ENCODE assay signal across 36 cellular contexts in genomic region chr6:52133326-52133725, GRCh38. TPM values are rescaled to one million over a fixed set of nuclear protein-coding genes. Genes with fewer than 3 reads are reported as not detected.
"Had no signal": no experiment of that assay in that cellular context is flagged by ENCODE, and none has a peak within 500 bp of the region (broad histone marks: within the 10 kb centered on the region; RNA-seq: fewer than 3 reads in every experiment).

No MANE protein-coding gene starts in this region.

- H3K9me3 Mint-ChIP-seq: activated B cell treated with CpG ODN at 0.5 μM for 24 hours; activated CD4-positive, alpha-beta memory T cell treated with anti-CD3 and anti-CD28 coated beads for 36 hours; activated CD4-positive, alpha-beta T cell treated with anti-CD3 and anti-CD28 coated beads, Interleukin-2, amount 10 ng/mL, durations not matched to agents 24 days and 14 days; activated CD8-positive, alpha-beta T cell treated with anti-CD3 and anti-CD28 coated beads for 36 hours; activated naive CD4-positive, alpha-beta T cell treated with anti-CD3 and anti-CD28 coated beads for 36 hours; activated naive CD4-positive, alpha-beta T cell treated with anti-CD3 and anti-CD28 coated beads, Interleukin-2, amount 50 U/mL, for 72 hours; activated naive CD8-positive, alpha-beta T cell treated with anti-CD3 and anti-CD28 coated beads for 36 hours; activated T-cell treated with anti-CD3 and anti-CD28 coated beads, Interleukin-2, amount 50 U/mL, for 4 hours; activated T-cell treated with anti-CD3 and anti-CD28 coated beads, Interleukin-2, amount 50 U/mL, for 72 hours; activated T-helper 1 cell treated with anti-CD3 and anti-CD28 coated beads, Interleukin-12 subunit alpha, Interleukin-12 subunit beta, Interleukin-2, Interleukin-4 antibody, amounts not matched to agents 30 ng/mL and 10 ng/mL and 1 ng/mL, durations not matched to agents 14 hours and 24 hours and 36 hours; activated T-helper 2 cell treated with anti-CD3 and anti-CD28 coated beads, Interferon-gamma antibody, Interleukin-2, Interleukin-4, amounts not matched to agents 10 μg/mL and 5 μg/mL and 100 μg/mL, durations not matched to agents 14 hours and 24 hours and 36 hours; T-helper 1 cell treated with Interleukin-12 subunit alpha and Interleukin-12 subunit beta and Interleukin-4 antibody, amounts not matched to agents 30 μg/mL and 1 μg/mL, for 36 hours; T-helper 2 cell treated with Interferon-gamma antibody and Interleukin-4, amounts not matched to agents 5 μg/mL and 100 μg/mL, for 36 hours had no signal

- H3K4me1 Mint-ChIP-seq: activated B cell treated with CpG ODN at 0.5 μM for 24 hours; activated CD4-positive, alpha-beta T cell treated with anti-CD3 and anti-CD28 coated beads, Interleukin-2, amount 10 ng/mL, durations not matched to agents 24 days and 14 days had no signal

- DNase-seq: activated B cell treated with CpG ODN at 0.5 μM for 24 hours; activated CD4-positive, alpha-beta memory T cell treated with anti-CD3 and anti-CD28 coated beads for 36 hours; activated CD4-positive, alpha-beta T cell treated with anti-CD3 and anti-CD28 coated beads for 4 hours; activated CD4-positive, alpha-beta T cell treated with anti-CD3 and anti-CD28 coated beads, Interleukin-2, amount 10 ng/mL, durations not matched to agents 24 days and 14 days; activated CD4-positive, alpha-beta T cell treated with anti-CD3 and anti-CD28 coated beads, Interleukin-2, amount 50 U/mL, for 1 hour; activated CD4-positive, alpha-beta T cell treated with anti-CD3 and anti-CD28 coated beads, Interleukin-2, amount 50 U/mL, for 4 hours; activated CD4-positive, CD25-positive, alpha-beta regulatory T cell treated with anti-CD3 and anti-CD28 coated beads, Interleukin-2, amount 50 U/mL, for 72 hours; activated CD8-positive, alpha-beta memory T cell treated with anti-CD3 and anti-CD28 coated beads, Interleukin-2, amount 50 U/mL, for 4 hours; activated CD8-positive, alpha-beta T cell treated with anti-CD3 and anti-CD28 coated beads for 36 hours; activated effector memory CD4-positive, alpha-beta T cell treated with Interleukin-2 at 50 U/mL for 16 hours; activated gamma-delta T cell; activated naive CD4-positive, alpha-beta T cell treated with anti-CD3 and anti-CD28 coated beads for 36 hours; activated naive CD4-positive, alpha-beta T cell treated with anti-CD3 and anti-CD28 coated beads, Interleukin-2, amount 50 U/mL, for 16 hours; activated naive CD8-positive, alpha-beta T cell treated with anti-CD3 and anti-CD28 coated beads for 36 hours; activated T-cell treated with anti-CD3 and anti-CD28 coated beads for 4 hours; activated T-cell treated with anti-CD3 and anti-CD28 coated beads, Interleukin-2, amount 50 U/mL, for 1 hour; activated T-cell treated with anti-CD3 and anti-CD28 coated beads, Interleukin-2, amount 50 U/mL, for 4 hours; activated T-cell treated with anti-CD3 and anti-CD28 coated beads, Interleukin-2, amount 50 U/mL, for 72 hours; adrenal gland; amniotic stem cell; aorta; body of pancreas; brain microvascular endothelial cell; central memory CD4-positive, alpha-beta T cell; T-helper 1 cell; T-helper 2 cell; T-helper 9 cell had no signal

- H3K27me3 Mint-ChIP-seq: activated B cell treated with CpG ODN at 0.5 μM for 24 hours had no signal

- H3K36me3 Mint-ChIP-seq: activated CD4-positive, alpha-beta memory T cell treated with anti-CD3 and anti-CD28 coated beads for 36 hours; activated naive CD4-positive, alpha-beta T cell treated with anti-CD3 and anti-CD28 coated beads, Interleukin-2, amount 50 U/mL, for 72 hours; activated naive CD8-positive, alpha-beta T cell treated with anti-CD3 and anti-CD28 coated beads for 36 hours had no signal

- H3K4me3 Mint-ChIP-seq: activated B cell treated with CpG ODN at 0.5 μM for 24 hours; activated CD4-positive, alpha-beta memory T cell treated with anti-CD3 and anti-CD28 coated beads for 36 hours; activated CD4-positive, alpha-beta T cell treated with anti-CD3 and anti-CD28 coated beads, Interleukin-2, amount 10 ng/mL, durations not matched to agents 24 days and 14 days; activated CD8-positive, alpha-beta T cell treated with anti-CD3 and anti-CD28 coated beads for 36 hours; activated naive CD4-positive, alpha-beta T cell treated with anti-CD3 and anti-CD28 coated beads for 36 hours; activated naive CD8-positive, alpha-beta T cell treated with anti-CD3 and anti-CD28 coated beads for 36 hours; activated T-cell treated with anti-CD3 and anti-CD28 coated beads, Interleukin-2, amount 50 U/mL, for 4 hours; activated T-helper 1 cell treated with anti-CD3 and anti-CD28 coated beads, Interleukin-12 subunit alpha, Interleukin-12 subunit beta, Interleukin-2, Interleukin-4 antibody, amounts not matched to agents 30 ng/mL and 10 ng/mL and 1 ng/mL, durations not matched to agents 14 hours and 24 hours and 36 hours; T-helper 1 cell treated with Interleukin-12 subunit alpha and Interleukin-12 subunit beta and Interleukin-4 antibody, amounts not matched to agents 30 μg/mL and 1 μg/mL, for 36 hours; T-helper 2 cell treated with Interferon-gamma antibody and Interleukin-4, amounts not matched to agents 5 μg/mL and 100 μg/mL, for 36 hours had no signal

- ATAC-seq: activated CD8-positive, alpha-beta T cell treated with anti-CD3 and anti-CD28 coated beads for 36 hours; activated naive CD4-positive, alpha-beta T cell treated with anti-CD3 and anti-CD28 coated beads, Interleukin-2, amount 50 U/mL, for 72 hours; activated T-cell treated with anti-CD3 and anti-CD28 coated beads, Interleukin-2, amount 50 U/mL, for 4 hours; activated T-cell treated with anti-CD3 and anti-CD28 coated beads, Interleukin-2, amount 50 U/mL, for 72 hours; body of pancreas had no signal

- H3K27ac Mint-ChIP-seq: activated B cell treated with CpG ODN at 0.5 μM for 24 hours; activated CD4-positive, alpha-beta memory T cell treated with anti-CD3 and anti-CD28 coated beads for 36 hours; activated CD4-positive, alpha-beta T cell treated with anti-CD3 and anti-CD28 coated beads, Interleukin-2, amount 10 ng/mL, durations not matched to agents 24 days and 14 days; activated CD8-positive, alpha-beta T cell treated with anti-CD3 and anti-CD28 coated beads for 36 hours; activated naive CD4-positive, alpha-beta T cell treated with anti-CD3 and anti-CD28 coated beads for 36 hours; activated naive CD4-positive, alpha-beta T cell treated with anti-CD3 and anti-CD28 coated beads, Interleukin-2, amount 50 U/mL, for 72 hours; activated naive CD8-positive, alpha-beta T cell treated with anti-CD3 and anti-CD28 coated beads for 36 hours; activated T-cell treated with anti-CD3 and anti-CD28 coated beads, Interleukin-2, amount 50 U/mL, for 72 hours; activated T-helper 1 cell treated with anti-CD3 and anti-CD28 coated beads, Interleukin-12 subunit alpha, Interleukin-12 subunit beta, Interleukin-2, Interleukin-4 antibody, amounts not matched to agents 30 ng/mL and 10 ng/mL and 1 ng/mL, durations not matched to agents 14 hours and 24 hours and 36 hours; activated T-helper 2 cell treated with anti-CD3 and anti-CD28 coated beads, Interferon-gamma antibody, Interleukin-2, Interleukin-4, amounts not matched to agents 10 μg/mL and 5 μg/mL and 100 μg/mL, durations not matched to agents 14 hours and 24 hours and 36 hours; T-helper 1 cell treated with Interleukin-12 subunit alpha and Interleukin-12 subunit beta and Interleukin-4 antibody, amounts not matched to agents 30 μg/mL and 1 μg/mL, for 36 hours; T-helper 2 cell treated with Interferon-gamma antibody and Interleukin-4, amounts not matched to agents 5 μg/mL and 100 μg/mL, for 36 hours had no signal

RNA-seq across cellular contexts. Expression of gene PKHD1, which starts 45.9 kb away (rescaled TPM):
- total RNA-seq: activated B cell treated with CpG ODN at 0.5 μM for 24 hours; activated CD4-positive, alpha-beta T cell treated with anti-CD3 and anti-CD28 coated beads, Interleukin-2, amount 10 ng/mL, durations not matched to agents 24 days and 14 days; activated CD8-positive, alpha-beta memory T cell treated with anti-CD3 and anti-CD28 coated beads for 36 hours; activated CD8-positive, alpha-beta T cell treated with anti-CD3 and anti-CD28 coated beads for 36 hours; activated naive CD4-positive, alpha-beta T cell treated with anti-CD3 and anti-CD28 coated beads for 36 hours; activated naive CD4-positive, alpha-beta T cell treated with anti-CD3 and anti-CD28 coated beads, Interleukin-2, amount 50 U/mL, for 72 hours; activated naive CD8-positive, alpha-beta T cell treated with anti-CD3 and anti-CD28 coated beads for 36 hours; activated T-cell treated with anti-CD3 and anti-CD28 coated beads, Interleukin-2, amount 50 U/mL, for 4 hours; activated T-helper 1 cell treated with anti-CD3 and anti-CD28 coated beads, Interleukin-12 subunit alpha, Interleukin-12 subunit beta, Interleukin-2, Interleukin-4 antibody, amounts not matched to agents 30 ng/mL and 10 ng/mL and 1 ng/mL, durations not matched to agents 14 hours and 24 hours and 36 hours; activated T-helper 2 cell treated with anti-CD3 and anti-CD28 coated beads, Interferon-gamma antibody, Interleukin-2, Interleukin-4, amounts not matched to agents 10 μg/mL and 5 μg/mL and 100 μg/mL, durations not matched to agents 14 hours and 24 hours and 36 hours had no signal
- polyA plus RNA-seq: aorta had no signal

RNA-seq across cellular contexts. Expression of gene IL17A, which starts 52.8 kb away (rescaled TPM):
- total RNA-seq: activated B cell treated with CpG ODN at 0.5 μM for 24 hours; activated CD4-positive, alpha-beta T cell treated with anti-CD3 and anti-CD28 coated beads, Interleukin-2, amount 10 ng/mL, durations not matched to agents 24 days and 14 days; activated CD8-positive, alpha-beta T cell treated with anti-CD3 and anti-CD28 coated beads for 36 hours; activated naive CD8-positive, alpha-beta T cell treated with anti-CD3 and anti-CD28 coated beads for 36 hours; activated T-helper 1 cell treated with anti-CD3 and anti-CD28 coated beads, Interleukin-12 subunit alpha, Interleukin-12 subunit beta, Interleukin-2, Interleukin-4 antibody, amounts not matched to agents 30 ng/mL and 10 ng/mL and 1 ng/mL, durations not matched to agents 14 hours and 24 hours and 36 hours; adrenal gland; aorta; astrocyte; body of pancreas; breast epithelium; cardiac septum had no signal
- polyA plus RNA-seq: adrenal gland, aorta had no signal
